Comparison of ENCODE assay signal across 8 cellular contexts in genomic region chr9:34611811-34612787, GRCh38. TPM values are rescaled to one million over a fixed set of nuclear protein-coding genes. Genes with fewer than 3 reads are reported as not detected.
DNase-seq lines count a peak whose midpoint lies in the region; ATAC-seq lines count a peak whose summit lies in the region.

RPP25L (minus strand) TSS chr9:34612097; CDS start chr9:34611296, 801 bp downstream.

- H3K27ac ChIP-seq in cingulate gyrus (ENCODE audit: low read depth, low read length) = peak within 1 kb of the TSS; percentile 88

- ATAC-seq in GM18520 (IDR thresholded peaks at IDR 0.05; ENCODE audit: unreplicated experiment) = peak; percentile 64
- ATAC-seq in HG03045 (IDR thresholded peaks at IDR 0.05; ENCODE audit: unreplicated experiment) = peak; percentile 87
- ATAC-seq in left colon = peak; percentile 95

- peak; percentile 85 for DNase-seq in ACHN
- DNase-seq in NCI-H2196 treated with DMSO at 0.1 percent for 48 hours (lab: John Stamatoyannopoulos, UW; ENCODE audit: unreplicated experiment) = peak; percentile 58
- peak; percentile 77 to 78 for DNase-seq in activated CD4-positive, alpha-beta T cell treated with anti-CD3 and anti-CD28 coated beads for 4 hours
- peak; percentile 86 to 88 for DNase-seq in left colon
- peak; percentile 73 to 90 for DNase-seq in stimulated activated CD4-positive, alpha-beta T cell treated with anti-CD3 and anti-CD28 coated beads, Interleukin-1b, Interleukin-23, amount 100 ng/mL, for 4 hours (ENCODE audit: low read depth in 2 of 2)

- intact Hi-C loops in left colon (cut with DNase I, micrococcal nuclease) = loop anchor here in 1 of 2 donors (10.0 kb wide), 1 partner anchor 93 kb away; no protein-coding TSS in a partner anchor

- in situ Hi-C loops in ACHN (cut with HindIII; ENCODE audit: low pct_ligation_motif_present, low pct_unique_long_range_greater_than_20kb, low sequenced_read_pairs) = no loop called here

RNA-seq across cellular contexts. Expression of gene RPP25L, which starts in this region (rescaled TPM):
- total RNA-seq in left colon = 10 to 100 TPM; 36.4 to 40.7 TPM

Comparison
In these comparisons a context has a peak if more than half of its experiments do, and no peak if none do; other contexts are left out.
1. Peak in every context shown above with its lines: DNase-seq, ATAC-seq and H3K27ac ChIP-seq.